In genomic region chr5:83076742-83077661, GRCh38 we compare ENCODE assay signal across 8 cellular contexts. TPM values are rescaled to one million over a fixed set of nuclear protein-coding genes. Genes with fewer than 3 reads are reported as not detected.
DNase-seq lines count a peak whose midpoint lies in the region; ATAC-seq lines count a peak whose summit lies in the region.

Gene TMEM167A, minus strand, starts transcription at chr5:83077394. Its CDS starts 71 bp downstream, at chr5:83077323.
Gene XRCC4, plus strand, starts transcription at chr5:83077547. Its CDS starts 27,373 bp downstream, at chr5:83104920.

- peak; percentile 94 for ATAC-seq in GM19372 (IDR thresholded peaks at IDR 0.05; ENCODE audit: low read depth, unreplicated experiment)
- ATAC-seq in HG03558 (IDR thresholded peaks at IDR 0.05; ENCODE audit: extremely low read depth, unreplicated experiment), result peak; percentile 97
- ATAC-seq in left lobe of liver, result peak; percentile 99

- DNase-seq in C1 segment of cervical spinal cord (lab: John Stamatoyannopoulos, UW) (peak; percentile 37 to 99 (median 94)), NCI-H748 treated with DMSO at 0.1 percent for 48 hours (lab: John Stamatoyannopoulos, UW) (peak; percentile 96), dedifferentiated amniotic fluid mesenchymal stem cell (ENCODE audit: extremely low spot score) (peak; percentile 100), left lobe of liver (ENCODE audit: low spot score) (peak; percentile 98)
- peak; percentile 73 to 96 for DNase-seq in activated CD4-positive, alpha-beta T cell treated with anti-CD3 and anti-CD28 coated beads, Interleukin-2, amount 50 U/mL, for 24 hours (ENCODE audit: low read depth in 1 of 2, low spot score in 1 of 2)
- DNase-seq in stimulated activated CD4-positive, alpha-beta T cell treated with anti-CD3 and anti-CD28 coated beads, Interleukin-2, amount 100 ng/mL, for 4 hours (ENCODE audit: low read depth), result peak; percentile 92

RNA-seq across cellular contexts. Expression of gene TMEM167A, which starts in this region (rescaled TPM):
- total RNA-seq in left lobe of liver, result 46.1 TPM

RNA-seq across cellular contexts. Expression of gene XRCC4, which starts in this region (rescaled TPM):
- total RNA-seq in left lobe of liver, result 1.8 TPM

Comparison
In these comparisons a context has a peak if more than half of its experiments do, and no peak if none do; other contexts are left out.
1. Peak in every context shown above with its lines: DNase-seq and ATAC-seq.